Comparison of ENCODE assay signal across 1 cellular context in genomic region chr16:30609928-30610839, GRCh38.
TF ChIP-seq lines count a peak whose summit lies in the region.

TSS of gene ZNF689 (minus strand) at chr16:30610389. CDS start at chr16:30610041, 348 bp downstream.

TF ChIP-seq in HepG2, 621 proteins besides CTCF, POLR2A, EP300 and RAD21 (continued from another document and continues in another):
- TF ChIP-seq ZFP91 (CRISPR knock-in tag; IDR thresholded peaks at IDR 0.05; ENCODE audit: borderline replicate concordance) (peak; percentile 98), ZNF777 (CRISPR knock-in tag; IDR thresholded peaks at IDR 0.05) (peak; percentile 99), ZNF296 (CRISPR knock-in tag; conservative IDR thresholded peaks at IDR 0.05) (0 out of 2 replicates have a peak, but pooled peaks have one; percentile 19), ZBTB38 (CRISPR knock-in tag; IDR thresholded peaks at IDR 0.05) (peak; percentile 18; the same call in 1 of the 2 replicates), ZKSCAN1 (IDR thresholded peaks at IDR 0.05; ENCODE audit: low read length) (peak; percentile 53), ESRRA (CRISPR knock-in tag; IDR thresholded peaks at IDR 0.05; ENCODE audit: low read depth) (peak; percentile 73), TGIF2 (CRISPR knock-in tag; IDR thresholded peaks at IDR 0.05) (peak; percentile 69), SRY (CRISPR knock-in tag; IDR thresholded peaks at IDR 0.05) (peak; percentile 97), ZNF12 (CRISPR knock-in tag; IDR thresholded peaks at IDR 0.05) (no peak; the same call in none of the 2 replicates), BCLAF1 (IDR thresholded peaks at IDR 0.05) (no peak), SAFB2 (CRISPR knock-in tag; IDR thresholded peaks at IDR 0.05; ENCODE audit: borderline replicate concordance, low read depth) (peak; percentile 88), KDM4B (CRISPR knock-in tag; IDR thresholded peaks at IDR 0.05) (peak; percentile 64; the same call in 1 of the 2 replicates), EED (CRISPR knock-in tag; IDR thresholded peaks at IDR 0.05) (peak; percentile 77), E2F5 (CRISPR knock-in tag; conservative IDR thresholded peaks at IDR 0.05) (peak; percentile 96), KLF16 (CRISPR knock-in tag; IDR thresholded peaks at IDR 0.05) (peak in 1 of 2 experiments; percentile 99; a peak in 2 of 4 replicates), TOPORS (CRISPR knock-in tag; IDR thresholded peaks at IDR 0.05) (peak; percentile 77), SATB2 (CRISPR knock-in tag; IDR thresholded peaks at IDR 0.05) (0 out of 2 replicates have a peak, but pooled peaks have one; percentile 63), RFXAP (CRISPR knock-in tag; IDR thresholded peaks at IDR 0.05; ENCODE audit: borderline replicate concordance) (peak; percentile 85), YEATS2 (CRISPR knock-in tag; IDR thresholded peaks at IDR 0.05; ENCODE audit: borderline replicate concordance) (peak; percentile 91), SP1 (IDR thresholded peaks at IDR 0.05) (no peak), SP1 (CRISPR knock-in tag; IDR thresholded peaks at IDR 0.05) (peak; percentile 81), ZBTB37 (CRISPR knock-in tag; IDR thresholded peaks at IDR 0.05) (no peak), GMEB1 (CRISPR knock-in tag; IDR thresholded peaks at IDR 0.05; ENCODE audit: borderline replicate concordance) (peak; percentile 89), BRD4 (CRISPR knock-in tag; IDR thresholded peaks at IDR 0.05) (peak; percentile 98), PHF21A (CRISPR knock-in tag; IDR thresholded peaks at IDR 0.05) (peak; percentile 82), ZNF331 (CRISPR knock-in tag; IDR thresholded peaks at IDR 0.05) (peak; percentile 72), PAXIP1 (CRISPR knock-in tag; conservative IDR thresholded peaks at IDR 0.05) (peak; percentile 76)
- TF ChIP-seq, protein P1, sequence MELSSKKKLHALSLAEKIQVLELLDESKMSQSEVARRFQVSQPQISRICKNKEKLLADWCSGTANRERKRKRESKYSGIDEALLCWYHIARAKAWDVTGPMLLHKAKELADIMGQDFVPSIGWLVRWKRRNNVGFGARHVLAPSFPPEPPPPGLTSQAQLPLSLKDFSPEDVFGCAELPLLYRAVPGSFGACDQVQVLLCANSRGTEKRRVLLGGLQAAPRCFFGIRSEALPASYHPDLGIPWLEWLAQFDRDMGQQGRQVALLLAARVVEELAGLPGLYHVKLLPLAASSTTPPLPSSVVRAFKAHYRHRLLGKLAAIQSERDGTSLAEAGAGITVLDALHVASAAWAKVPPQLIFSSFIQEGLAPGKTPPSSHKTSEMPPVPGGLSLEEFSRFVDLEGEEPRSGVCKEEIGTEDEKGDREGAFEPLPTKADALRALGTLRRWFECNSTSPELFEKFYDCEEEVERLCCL (CRISPR knock-in tag; IDR thresholded peaks at IDR 0.05; ENCODE audit: borderline replicate concordance) = peak; percentile 67; the same call in 1 of the 2 replicates
- TF ChIP-seq, protein P2, sequence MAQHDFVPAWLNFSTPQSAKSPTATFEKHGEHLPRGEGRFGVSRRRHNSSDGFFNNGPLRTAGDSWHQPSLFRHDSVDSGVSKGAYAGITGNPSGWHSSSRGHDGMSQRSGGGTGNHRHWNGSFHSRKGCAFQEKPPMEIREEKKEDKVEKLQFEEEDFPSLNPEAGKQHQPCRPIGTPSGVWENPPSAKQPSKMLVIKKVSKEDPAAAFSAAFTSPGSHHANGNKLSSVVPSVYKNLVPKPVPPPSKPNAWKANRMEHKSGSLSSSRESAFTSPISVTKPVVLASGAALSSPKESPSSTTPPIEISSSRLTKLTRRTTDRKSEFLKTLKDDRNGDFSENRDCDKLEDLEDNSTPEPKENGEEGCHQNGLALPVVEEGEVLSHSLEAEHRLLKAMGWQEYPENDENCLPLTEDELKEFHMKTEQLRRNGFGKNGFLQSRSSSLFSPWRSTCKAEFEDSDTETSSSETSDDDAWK (CRISPR knock-in tag; IDR thresholded peaks at IDR 0.05) = no peak
- TF ChIP-seq, protein P3, sequence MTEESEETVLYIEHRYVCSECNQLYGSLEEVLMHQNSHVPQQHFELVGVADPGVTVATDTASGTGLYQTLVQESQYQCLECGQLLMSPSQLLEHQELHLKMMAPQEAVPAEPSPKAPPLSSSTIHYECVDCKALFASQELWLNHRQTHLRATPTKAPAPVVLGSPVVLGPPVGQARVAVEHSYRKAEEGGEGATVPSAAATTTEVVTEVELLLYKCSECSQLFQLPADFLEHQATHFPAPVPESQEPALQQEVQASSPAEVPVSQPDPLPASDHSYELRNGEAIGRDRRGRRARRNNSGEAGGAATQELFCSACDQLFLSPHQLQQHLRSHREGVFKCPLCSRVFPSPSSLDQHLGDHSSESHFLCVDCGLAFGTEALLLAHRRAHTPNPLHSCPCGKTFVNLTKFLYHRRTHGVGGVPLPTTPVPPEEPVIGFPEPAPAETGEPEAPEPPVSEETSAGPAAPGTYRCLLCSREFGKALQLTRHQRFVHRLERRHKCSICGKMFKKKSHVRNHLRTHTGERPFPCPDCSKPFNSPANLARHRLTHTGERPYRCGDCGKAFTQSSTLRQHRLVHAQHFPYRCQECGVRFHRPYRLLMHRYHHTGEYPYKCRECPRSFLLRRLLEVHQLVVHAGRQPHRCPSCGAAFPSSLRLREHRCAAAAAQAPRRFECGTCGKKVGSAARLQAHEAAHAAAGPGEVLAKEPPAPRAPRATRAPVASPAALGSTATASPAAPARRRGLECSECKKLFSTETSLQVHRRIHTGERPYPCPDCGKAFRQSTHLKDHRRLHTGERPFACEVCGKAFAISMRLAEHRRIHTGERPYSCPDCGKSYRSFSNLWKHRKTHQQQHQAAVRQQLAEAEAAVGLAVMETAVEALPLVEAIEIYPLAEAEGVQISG (CRISPR knock-in tag; IDR thresholded peaks at IDR 0.05) = peak; percentile 96
- TF ChIP-seq, protein P4, sequence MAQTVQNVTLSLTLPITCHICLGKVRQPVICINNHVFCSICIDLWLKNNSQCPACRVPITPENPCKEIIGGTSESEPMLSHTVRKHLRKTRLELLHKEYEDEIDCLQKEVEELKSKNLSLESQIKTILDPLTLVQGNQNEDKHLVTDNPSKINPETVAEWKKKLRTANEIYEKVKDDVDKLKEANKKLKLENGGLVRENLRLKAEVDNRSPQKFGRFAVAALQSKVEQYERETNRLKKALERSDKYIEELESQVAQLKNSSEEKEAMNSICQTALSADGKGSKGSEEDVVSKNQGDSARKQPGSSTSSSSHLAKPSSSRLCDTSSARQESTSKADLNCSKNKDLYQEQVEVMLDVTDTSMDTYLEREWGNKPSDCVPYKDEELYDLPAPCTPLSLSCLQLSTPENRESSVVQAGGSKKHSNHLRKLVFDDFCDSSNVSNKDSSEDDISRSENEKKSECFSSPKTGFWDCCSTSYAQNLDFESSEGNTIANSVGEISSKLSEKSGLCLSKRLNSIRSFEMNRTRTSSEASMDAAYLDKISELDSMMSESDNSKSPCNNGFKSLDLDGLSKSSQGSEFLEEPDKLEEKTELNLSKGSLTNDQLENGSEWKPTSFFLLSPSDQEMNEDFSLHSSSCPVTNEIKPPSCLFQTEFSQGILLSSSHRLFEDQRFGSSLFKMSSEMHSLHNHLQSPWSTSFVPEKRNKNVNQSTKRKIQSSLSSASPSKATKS (CRISPR knock-in tag; IDR thresholded peaks at IDR 0.05) = 0 out of 2 replicates have a peak, but pooled peaks have one; percentile 95
- TF ChIP-seq, protein P5, sequence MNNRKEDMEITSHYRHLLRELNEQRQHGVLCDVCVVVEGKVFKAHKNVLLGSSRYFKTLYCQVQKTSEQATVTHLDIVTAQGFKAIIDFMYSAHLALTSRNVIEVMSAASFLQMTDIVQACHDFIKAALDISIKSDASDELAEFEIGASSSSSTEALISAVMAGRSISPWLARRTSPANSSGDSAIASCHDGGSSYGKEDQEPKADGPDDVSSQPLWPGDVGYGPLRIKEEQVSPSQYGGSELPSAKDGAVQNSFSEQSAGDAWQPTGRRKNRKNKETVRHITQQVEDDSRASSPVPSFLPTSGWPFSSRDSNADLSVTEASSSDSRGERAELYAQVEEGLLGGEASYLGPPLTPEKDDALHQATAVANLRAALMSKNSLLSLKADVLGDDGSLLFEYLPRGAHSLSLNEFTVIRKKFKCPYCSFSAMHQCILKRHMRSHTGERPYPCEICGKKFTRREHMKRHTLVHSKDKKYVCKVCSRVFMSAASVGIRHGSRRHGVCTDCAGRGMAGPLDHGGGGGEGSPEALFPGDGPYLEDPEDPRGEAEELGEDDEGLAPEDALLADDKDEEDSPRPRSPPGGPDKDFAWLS (CRISPR knock-in tag; IDR thresholded peaks at IDR 0.05; ENCODE audit: borderline replicate concordance) = no peak
